8 cellular contexts compared by ENCODE assay signal in the genomic region with DNA sequence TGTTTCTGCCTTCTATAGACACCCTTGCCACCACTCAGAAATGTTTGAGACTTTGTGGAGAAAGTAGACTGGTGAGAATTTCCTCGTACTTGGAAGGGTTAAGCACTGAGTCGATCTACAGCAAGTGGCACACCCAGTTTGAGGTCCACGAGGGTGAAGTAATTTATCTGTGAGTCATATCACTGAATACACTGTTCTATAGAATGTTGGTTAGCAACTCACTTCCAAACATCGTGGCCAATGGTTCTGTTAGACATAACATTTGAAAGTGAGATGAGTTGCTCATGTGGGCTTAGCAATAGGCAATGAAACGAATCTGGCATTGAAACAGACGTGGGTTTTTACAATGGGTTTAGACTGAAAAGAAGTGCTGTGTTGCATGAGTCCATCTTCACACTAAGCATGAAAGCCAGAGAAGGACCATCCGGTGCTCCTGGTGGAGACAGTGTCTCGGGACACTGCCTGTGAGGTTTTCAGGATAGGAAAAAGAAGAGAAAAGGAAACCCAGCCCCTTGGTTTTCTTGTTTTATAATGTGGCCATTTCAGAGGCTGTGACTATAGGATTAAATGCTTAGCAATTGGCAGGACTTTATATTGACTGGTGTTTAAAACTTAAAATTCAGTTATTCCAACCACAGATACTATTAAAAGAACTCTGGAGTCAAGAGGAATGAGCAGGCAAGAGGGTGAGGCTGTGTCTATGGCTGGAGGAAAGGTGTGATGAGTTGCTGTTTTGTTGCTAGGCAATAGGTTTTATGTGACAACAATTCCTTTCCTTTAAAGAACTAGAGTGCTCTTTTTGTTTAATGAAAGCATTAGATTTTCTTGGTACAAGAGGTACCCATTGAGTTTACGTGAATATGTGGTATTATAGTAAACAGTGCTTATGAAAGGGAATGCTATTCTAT. TPM values are rescaled to one million over a fixed set of nuclear protein-coding genes. Genes with fewer than 3 reads are reported as not detected.
A peak's percentile ranks its signal among the peaks of the same experiment; 100 is the strongest.
DNase-seq lines count a peak whose midpoint lies in the region; ATAC-seq and TF ChIP-seq lines count a peak whose summit lies in the region.

No MANE protein-coding gene starts in this region.

- POLR2A ChIA-PET in AG04449 (lab: Yijun Ruan, JAX), result no interaction called here

- H3K4me3 ChIP-seq in AG04449 (ENCODE audit: low read depth, low read length), result peak overlapping the region; percentile 16; the same call in 1 of the 2 replicates

- CTCF ChIA-PET in AG04449 (lab: Yijun Ruan, JAX), result no interaction called here

- ATAC-seq in GM21786 (IDR thresholded peaks at IDR 0.05; ENCODE audit: unreplicated experiment), result no peak

- TF ChIP-seq CTCF in AG04449 (IDR thresholded peaks at IDR 0.05; ENCODE audit: insufficient read depth, low read length, missing control alignments), result no peak

- DNase-seq in AG04449 (ENCODE audit: low read depth, low spot score), result peak; percentile 90
- DNase-seq in HT-29 (ENCODE audit: low spot score), result peak; percentile 95
- peak; percentile 98 for DNase-seq in SW480 (ENCODE audit: low spot score)
- DNase-seq in astrocyte of the hippocampus (ENCODE audit: low read depth, low spot score), result peak; percentile 90
- DNase-seq in left kidney (ENCODE audit: low read depth, low spot score), result peak; percentile 69
- DNase-seq in stimulated activated naive CD4-positive, alpha-beta T cell (lab: John Stamatoyannopoulos, UW), result peak; percentile 24 to 73 (median 46)
- no peak for DNase-seq in inferior parietal cortex (ENCODE audit: extremely low spot score)

RNA-seq across cellular contexts. Expression of gene EZR, which starts 31.0 kb away (rescaled TPM):
- 277 and 282 TPM in 2 replicates for total RNA-seq in HT-29 (2014; rRNA removed; shearing (Covaris generic))
